In genomic region chr15:67385971-67386370, GRCh38 we compare ENCODE assay signal across 19 cellular contexts.
A peak's percentile ranks its signal among the peaks of the same experiment; 100 is the strongest.
DNase-seq lines count a peak whose midpoint lies in the region; ATAC-seq and TF ChIP-seq lines count a peak whose summit lies in the region.
"Had no signal": no experiment of that assay in that cellular context is flagged by ENCODE, and none has a peak within 500 bp of the region (broad histone marks: within the 10 kb centered on the region; RNA-seq: fewer than 3 reads in every experiment).

No MANE protein-coding gene starts in this region.

- no peak for DNase-seq in AG09309 (ENCODE audit: low read depth)
- DNase-seq in dermis blood vessel endothelial cell = peak; percentile 4
- DNase-seq in NCI-H1436 (lab: John Stamatoyannopoulos, UW) = no peak
- DNase-seq in right lobe of liver = no peak
- DNase-seq in NCI-H226 = no peak
- DNase-seq in SIG-M5 treated with dmso at 0.1 percent for 504 hours (lab: John Stamatoyannopoulos, UW; ENCODE audit: unreplicated experiment) = no peak
- DNase-seq: activated CD4-positive, alpha-beta T cell treated with anti-CD3 and anti-CD28 coated beads for 4 hours; CD8-positive, alpha-beta memory T cell; DND-41; HCEC 1CT; mesenchymal stem cell; NCI-H526 treated with DMSO at 0.1 percent for 48 hours; posterior cingulate gyrus; Right ventricle myocardium superior; T-cell; testis had no signal

- H3K4me1 ChIP-seq in right lobe of liver = no peaks in the 10 kb centered on the region
- H3K4me1 ChIP-seq: testis had no signal

- no peak overlapping the region for H3K9ac ChIP-seq in neural cell (ENCODE audit: low read length)

- H3K4me3 ChIP-seq in AG09309 (ENCODE audit: control insufficient read depth, low read depth, low read length) = no peak overlapping the region
- H3K4me3 ChIP-seq in neural cell (ENCODE audit: low read length) = no peak overlapping the region
- no peak overlapping the region for H3K4me3 ChIP-seq in right lobe of liver
- H3K4me3 ChIP-seq: testis had no signal

- H2AFZ ChIP-seq in neural cell (ENCODE audit: low read depth, low read length) = no peak overlapping the region

- no peak for TF ChIP-seq EP300 in neural cell (conservative IDR thresholded peaks at IDR 0.05; ENCODE audit: poor library complexity, severe bottlenecking)

- H3K27ac ChIP-seq in neural cell (ENCODE audit: low read length) = no peak overlapping the region
- H3K27ac ChIP-seq in right lobe of liver = no peak overlapping the region
- H3K27ac ChIP-seq: testis had no signal

- no peak overlapping the region for H3K4me2 ChIP-seq in neural cell (ENCODE audit: low read length)

- no peaks in the 10 kb centered on the region for H3K9me2 ChIP-seq in neural cell (ENCODE audit: insufficient read depth, low read length)

- TF ChIP-seq CTCF in AG09309 (IDR thresholded peaks at IDR 0.05; ENCODE audit: control insufficient read depth, insufficient read depth, low read depth, low read length, missing control alignments) (peak; percentile 15), LNCAP (IDR thresholded peaks at IDR 0.05) (peak; percentile 35; the same call in 1 of the 2 replicates), neural cell (IDR thresholded peaks at IDR 0.05; ENCODE audit: poor library complexity, severe bottlenecking) (no peak), right lobe of liver (IDR thresholded peaks at IDR 0.05) (peak in 1 of 4 donors; percentile 5)

- H3K79me2 ChIP-seq in neural cell (replicated peaks; ENCODE audit: insufficient read depth, low read length) = no peaks in the 10 kb centered on the region

- H3K9me3 ChIP-seq in neural cell (ENCODE audit: low read length) (no peaks in the 10 kb centered on the region), right lobe of liver (no peaks in the 10 kb centered on the region)
- H3K9me3 ChIP-seq: testis had no signal

- no peaks in the 10 kb centered on the region for H3F3A ChIP-seq in neural cell (ENCODE audit: insufficient read depth, low read length, poor library complexity, severe bottlenecking)

- WGBS in right lobe of liver (ENCODE audit: insufficient coverage, low coverage, low lambda C conversion rate, missing lambda C conversion rate) = 38% methylated on average over 1 of the region's 1 CpG

- intact Hi-C loops in right lobe of liver (cut with DNase I) = no loop called here

- ATAC-seq in right lobe of liver = no peak
- ATAC-seq: stimulated activated memory B cell treated with anti-CD40 and anti-IgM and Interleukin-4, amounts not matched to agents 10 μg/mL and 1 μg/mL and 100 μg/mL, for 72 hours; T-cell had no signal

- no peak for TF ChIP-seq RAD21 in neural cell (conservative IDR thresholded peaks at IDR 0.05)

- no peak for TF ChIP-seq POLR2A in right lobe of liver (IDR thresholded peaks at IDR 0.05)

- H3K27me3 ChIP-seq in neural cell (ENCODE audit: insufficient read depth, low read depth, low read length) (no peaks in the 10 kb centered on the region), right lobe of liver (no peaks in the 10 kb centered on the region)
- H3K27me3 ChIP-seq: testis had no signal

- H3K36me3 ChIP-seq in neural cell (ENCODE audit: insufficient read depth, low read length) (no peaks in the 10 kb centered on the region), right lobe of liver (no peaks in the 10 kb centered on the region)

- no peaks in the 10 kb centered on the region for H4K20me1 ChIP-seq in neural cell (ENCODE audit: insufficient read depth)

TF ChIP-seq in neural cell, 6 proteins besides CTCF, POLR2A, EP300 and RAD21:
- TF ChIP-seq MXI1 (conservative IDR thresholded peaks at IDR 0.05; ENCODE audit: poor library complexity, severe bottlenecking) (no peak), REST (IDR thresholded peaks at IDR 0.05; ENCODE audit: borderline replicate concordance) (no peak), SMC3 (conservative IDR thresholded peaks at IDR 0.05; ENCODE audit: poor library complexity) (peak; percentile 29), TAF1 (IDR thresholded peaks at IDR 0.05; ENCODE audit: low read depth) (no peak)
